In the genomic region with DNA sequence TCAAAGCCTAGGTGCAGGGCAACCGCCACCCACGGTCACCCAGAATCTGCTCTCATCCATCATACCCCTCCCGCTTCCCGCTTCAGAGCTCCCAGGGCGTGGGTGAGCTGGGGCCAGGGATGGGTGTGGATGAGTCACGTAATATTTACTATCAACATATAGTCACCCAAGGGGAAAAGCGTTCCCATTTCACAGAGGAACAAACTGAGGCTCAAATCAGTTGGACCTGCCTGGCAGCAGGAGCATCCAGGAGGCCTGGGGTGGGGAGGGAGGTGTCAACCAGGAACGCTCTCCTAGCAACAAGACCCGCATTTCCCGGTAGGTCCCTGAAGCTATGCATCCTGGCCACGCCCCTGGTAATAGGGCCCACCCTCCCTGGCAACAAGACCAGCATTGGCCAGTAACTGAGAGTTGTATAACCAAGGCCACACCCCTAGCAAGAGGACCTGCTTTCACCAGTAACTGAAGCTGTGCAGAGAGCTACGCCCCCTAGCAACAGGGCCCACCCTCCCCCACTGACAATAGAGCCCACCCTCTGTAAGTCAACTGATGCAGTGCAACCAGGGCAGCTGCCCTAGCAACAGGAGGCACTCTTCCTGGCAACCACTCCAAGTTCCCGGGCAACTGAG, we compare ENCODE assay signal across 1 cellular context.
TF ChIP-seq lines count a peak whose summit lies in the region.

No MANE protein-coding gene starts in this region.

TF ChIP-seq in HepG2, 621 proteins besides CTCF, POLR2A, EP300 and RAD21 (continues in another document):
- no peak for TF ChIP-seq ZNF780A (CRISPR knock-in tag; IDR thresholded peaks at IDR 0.05)
- peak; percentile 89 for TF ChIP-seq ZMYM3 (CRISPR knock-in tag; IDR thresholded peaks at IDR 0.05)
- no peak for TF ChIP-seq CBX2 (IDR thresholded peaks at IDR 0.05; ENCODE audit: low read depth, low read length)
- TF ChIP-seq CBX2 (CRISPR knock-in tag; IDR thresholded peaks at IDR 0.05; ENCODE audit: low read depth) = no peak
- TF ChIP-seq ZNF629 (CRISPR knock-in tag; conservative IDR thresholded peaks at IDR 0.05) = peak; percentile 98
- TF ChIP-seq, protein P1, sequence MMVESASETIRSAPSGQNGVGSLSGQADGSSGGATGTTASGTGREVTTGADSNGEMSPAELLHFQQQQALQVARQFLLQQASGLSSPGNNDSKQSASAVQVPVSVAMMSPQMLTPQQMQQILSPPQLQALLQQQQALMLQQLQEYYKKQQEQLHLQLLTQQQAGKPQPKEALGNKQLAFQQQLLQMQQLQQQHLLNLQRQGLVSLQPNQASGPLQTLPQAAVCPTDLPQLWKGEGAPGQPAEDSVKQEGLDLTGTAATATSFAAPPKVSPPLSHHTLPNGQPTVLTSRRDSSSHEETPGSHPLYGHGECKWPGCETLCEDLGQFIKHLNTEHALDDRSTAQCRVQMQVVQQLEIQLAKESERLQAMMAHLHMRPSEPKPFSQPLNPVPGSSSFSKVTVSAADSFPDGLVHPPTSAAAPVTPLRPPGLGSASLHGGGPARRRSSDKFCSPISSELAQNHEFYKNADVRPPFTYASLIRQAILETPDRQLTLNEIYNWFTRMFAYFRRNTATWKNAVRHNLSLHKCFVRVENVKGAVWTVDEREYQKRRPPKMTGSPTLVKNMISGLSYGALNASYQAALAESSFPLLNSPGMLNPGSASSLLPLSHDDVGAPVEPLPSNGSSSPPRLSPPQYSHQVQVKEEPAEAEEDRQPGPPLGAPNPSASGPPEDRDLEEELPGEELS (CRISPR knock-in tag; IDR thresholded peaks at IDR 0.05) = no peak
- TF ChIP-seq NFATC3 (CRISPR knock-in tag; IDR thresholded peaks at IDR 0.05) = no peak
- TF ChIP-seq ZNF577 (CRISPR knock-in tag; IDR thresholded peaks at IDR 0.05; ENCODE audit: borderline replicate concordance, low read depth) = no peak
- no peak for TF ChIP-seq ZSCAN9 (CRISPR knock-in tag; IDR thresholded peaks at IDR 0.05; ENCODE audit: borderline replicate concordance)
- no peak for TF ChIP-seq TEF (CRISPR knock-in tag; IDR thresholded peaks at IDR 0.05)
- TF ChIP-seq DMAP1 (CRISPR knock-in tag; IDR thresholded peaks at IDR 0.05) = no peak
- no peak for TF ChIP-seq RBFOX2 (IDR thresholded peaks at IDR 0.05; ENCODE audit: low read depth, low read length)
- no peak for TF ChIP-seq KLF11 (CRISPR knock-in tag; IDR thresholded peaks at IDR 0.05)
- no peak for TF ChIP-seq XBP1 (CRISPR knock-in tag; IDR thresholded peaks at IDR 0.05)
- TF ChIP-seq ZNF33A (CRISPR knock-in tag; IDR thresholded peaks at IDR 0.05; ENCODE audit: borderline replicate concordance) = no peak
- TF ChIP-seq NFIC (IDR thresholded peaks at IDR 0.05; ENCODE audit: low read length) = no peak
- no peak for TF ChIP-seq ZC3H4 (CRISPR knock-in tag; IDR thresholded peaks at IDR 0.05; ENCODE audit: borderline replicate concordance)
- no peak for TF ChIP-seq RARG (CRISPR knock-in tag; IDR thresholded peaks at IDR 0.05; ENCODE audit: low read depth)
- TF ChIP-seq HMGA1 (CRISPR knock-in tag; conservative IDR thresholded peaks at IDR 0.05) = no peak
- TF ChIP-seq RFX3 (CRISPR knock-in tag; IDR thresholded peaks at IDR 0.05) = no peak
- peak; percentile 90; the same call in 1 of the 2 replicates for TF ChIP-seq CHD4 (IDR thresholded peaks at IDR 0.05; ENCODE audit: borderline replicate concordance, low read length)
- TF ChIP-seq NR1H2 (CRISPR knock-in tag; IDR thresholded peaks at IDR 0.05; ENCODE audit: borderline replicate concordance, low read depth) = no peak
- TF ChIP-seq, protein P2, sequence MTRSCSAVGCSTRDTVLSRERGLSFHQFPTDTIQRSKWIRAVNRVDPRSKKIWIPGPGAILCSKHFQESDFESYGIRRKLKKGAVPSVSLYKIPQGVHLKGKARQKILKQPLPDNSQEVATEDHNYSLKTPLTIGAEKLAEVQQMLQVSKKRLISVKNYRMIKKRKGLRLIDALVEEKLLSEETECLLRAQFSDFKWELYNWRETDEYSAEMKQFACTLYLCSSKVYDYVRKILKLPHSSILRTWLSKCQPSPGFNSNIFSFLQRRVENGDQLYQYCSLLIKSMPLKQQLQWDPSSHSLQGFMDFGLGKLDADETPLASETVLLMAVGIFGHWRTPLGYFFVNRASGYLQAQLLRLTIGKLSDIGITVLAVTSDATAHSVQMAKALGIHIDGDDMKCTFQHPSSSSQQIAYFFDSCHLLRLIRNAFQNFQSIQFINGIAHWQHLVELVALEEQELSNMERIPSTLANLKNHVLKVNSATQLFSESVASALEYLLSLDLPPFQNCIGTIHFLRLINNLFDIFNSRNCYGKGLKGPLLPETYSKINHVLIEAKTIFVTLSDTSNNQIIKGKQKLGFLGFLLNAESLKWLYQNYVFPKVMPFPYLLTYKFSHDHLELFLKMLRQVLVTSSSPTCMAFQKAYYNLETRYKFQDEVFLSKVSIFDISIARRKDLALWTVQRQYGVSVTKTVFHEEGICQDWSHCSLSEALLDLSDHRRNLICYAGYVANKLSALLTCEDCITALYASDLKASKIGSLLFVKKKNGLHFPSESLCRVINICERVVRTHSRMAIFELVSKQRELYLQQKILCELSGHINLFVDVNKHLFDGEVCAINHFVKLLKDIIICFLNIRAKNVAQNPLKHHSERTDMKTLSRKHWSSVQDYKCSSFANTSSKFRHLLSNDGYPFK (CRISPR knock-in tag; IDR thresholded peaks at IDR 0.05; ENCODE audit: borderline replicate concordance) = no peak
- TF ChIP-seq SIN3A (IDR thresholded peaks at IDR 0.05; ENCODE audit: borderline replicate concordance, low read depth, low read length) = no peak
- TF ChIP-seq ZNF224 (CRISPR knock-in tag; IDR thresholded peaks at IDR 0.05) = no peak
- TF ChIP-seq, protein P3, sequence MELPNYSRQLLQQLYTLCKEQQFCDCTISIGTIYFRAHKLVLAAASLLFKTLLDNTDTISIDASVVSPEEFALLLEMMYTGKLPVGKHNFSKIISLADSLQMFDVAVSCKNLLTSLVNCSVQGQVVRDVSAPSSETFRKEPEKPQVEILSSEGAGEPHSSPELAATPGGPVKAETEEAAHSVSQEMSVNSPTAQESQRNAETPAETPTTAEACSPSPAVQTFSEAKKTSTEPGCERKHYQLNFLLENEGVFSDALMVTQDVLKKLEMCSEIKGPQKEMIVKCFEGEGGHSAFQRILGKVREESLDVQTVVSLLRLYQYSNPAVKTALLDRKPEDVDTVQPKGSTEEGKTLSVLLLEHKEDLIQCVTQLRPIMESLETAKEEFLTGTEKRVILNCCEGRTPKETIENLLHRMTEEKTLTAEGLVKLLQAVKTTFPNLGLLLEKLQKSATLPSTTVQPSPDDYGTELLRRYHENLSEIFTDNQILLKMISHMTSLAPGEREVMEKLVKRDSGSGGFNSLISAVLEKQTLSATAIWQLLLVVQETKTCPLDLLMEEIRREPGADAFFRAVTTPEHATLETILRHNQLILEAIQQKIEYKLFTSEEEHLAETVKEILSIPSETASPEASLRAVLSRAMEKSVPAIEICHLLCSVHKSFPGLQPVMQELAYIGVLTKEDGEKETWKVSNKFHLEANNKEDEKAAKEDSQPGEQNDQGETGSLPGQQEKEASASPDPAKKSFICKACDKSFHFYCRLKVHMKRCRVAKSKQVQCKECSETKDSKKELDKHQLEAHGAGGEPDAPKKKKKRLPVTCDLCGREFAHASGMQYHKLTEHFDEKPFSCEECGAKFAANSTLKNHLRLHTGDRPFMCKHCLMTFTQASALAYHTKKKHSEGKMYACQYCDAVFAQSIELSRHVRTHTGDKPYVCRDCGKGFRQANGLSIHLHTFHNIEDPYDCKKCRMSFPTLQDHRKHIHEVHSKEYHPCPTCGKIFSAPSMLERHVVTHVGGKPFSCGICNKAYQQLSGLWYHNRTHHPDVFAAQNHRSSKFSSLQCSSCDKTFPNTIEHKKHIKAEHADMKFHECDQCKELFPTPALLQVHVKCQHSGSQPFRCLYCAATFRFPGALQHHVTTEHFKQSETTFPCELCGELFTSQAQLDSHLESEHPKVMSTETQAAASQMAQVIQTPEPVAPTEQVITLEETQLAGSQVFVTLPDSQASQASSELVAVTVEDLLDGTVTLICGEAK (IDR thresholded peaks at IDR 0.05) = no peak
- TF ChIP-seq, protein P3 (CRISPR knock-in tag; IDR thresholded peaks at IDR 0.05) = no peak
- no peak for TF ChIP-seq RCOR2 (CRISPR knock-in tag; IDR thresholded peaks at IDR 0.05)
- TF ChIP-seq RFXANK (CRISPR knock-in tag; IDR thresholded peaks at IDR 0.05) = no peak
- TF ChIP-seq GABPB1 (CRISPR knock-in tag; IDR thresholded peaks at IDR 0.05) = no peak
- TF ChIP-seq POLR2G (IDR thresholded peaks at IDR 0.05; ENCODE audit: low read depth, low read length) = no peak
- no peak for TF ChIP-seq PLRG1 (conservative IDR thresholded peaks at IDR 0.05)
- TF ChIP-seq ZNF335 (CRISPR knock-in tag; IDR thresholded peaks at IDR 0.05) = no peak
- TF ChIP-seq TP53 (CRISPR knock-in tag; conservative IDR thresholded peaks at IDR 0.05) = no peak
- no peak for TF ChIP-seq ZNF704 (CRISPR knock-in tag; IDR thresholded peaks at IDR 0.05; ENCODE audit: borderline replicate concordance)
- TF ChIP-seq RBM22 (optimal IDR thresholded peaks at IDR 0.05; ENCODE audit: low read length) = no peak
- TF ChIP-seq, protein P4, sequence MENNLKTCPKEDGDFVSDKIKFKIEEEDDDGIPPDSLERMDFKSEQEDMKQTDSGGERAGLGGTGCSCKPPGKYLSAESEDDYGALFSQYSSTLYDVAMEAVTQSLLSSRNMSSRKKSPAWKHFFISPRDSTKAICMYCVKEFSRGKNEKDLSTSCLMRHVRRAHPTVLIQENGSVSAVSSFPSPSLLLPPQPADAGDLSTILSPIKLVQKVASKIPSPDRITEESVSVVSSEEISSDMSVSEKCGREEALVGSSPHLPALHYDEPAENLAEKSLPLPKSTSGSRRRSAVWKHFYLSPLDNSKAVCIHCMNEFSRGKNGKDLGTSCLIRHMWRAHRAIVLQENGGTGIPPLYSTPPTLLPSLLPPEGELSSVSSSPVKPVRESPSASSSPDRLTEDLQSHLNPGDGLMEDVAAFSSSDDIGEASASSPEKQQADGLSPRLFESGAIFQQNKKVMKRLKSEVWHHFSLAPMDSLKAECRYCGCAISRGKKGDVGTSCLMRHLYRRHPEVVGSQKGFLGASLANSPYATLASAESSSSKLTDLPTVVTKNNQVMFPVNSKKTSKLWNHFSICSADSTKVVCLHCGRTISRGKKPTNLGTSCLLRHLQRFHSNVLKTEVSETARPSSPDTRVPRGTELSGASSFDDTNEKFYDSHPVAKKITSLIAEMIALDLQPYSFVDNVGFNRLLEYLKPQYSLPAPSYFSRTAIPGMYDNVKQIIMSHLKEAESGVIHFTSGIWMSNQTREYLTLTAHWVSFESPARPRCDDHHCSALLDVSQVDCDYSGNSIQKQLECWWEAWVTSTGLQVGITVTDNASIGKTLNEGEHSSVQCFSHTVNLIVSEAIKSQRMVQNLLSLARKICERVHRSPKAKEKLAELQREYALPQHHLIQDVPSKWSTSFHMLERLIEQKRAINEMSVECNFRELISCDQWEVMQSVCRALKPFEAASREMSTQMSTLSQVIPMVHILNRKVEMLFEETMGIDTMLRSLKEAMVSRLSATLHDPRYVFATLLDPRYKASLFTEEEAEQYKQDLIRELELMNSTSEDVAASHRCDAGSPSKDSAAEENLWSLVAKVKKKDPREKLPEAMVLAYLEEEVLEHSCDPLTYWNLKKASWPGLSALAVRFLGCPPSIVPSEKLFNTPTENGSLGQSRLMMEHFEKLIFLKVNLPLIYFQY (CRISPR knock-in tag; IDR thresholded peaks at IDR 0.05; ENCODE audit: borderline replicate concordance) = no peak
- TF ChIP-seq NCOA1 (CRISPR knock-in tag; IDR thresholded peaks at IDR 0.05) = no peak
- TF ChIP-seq, protein P5, sequence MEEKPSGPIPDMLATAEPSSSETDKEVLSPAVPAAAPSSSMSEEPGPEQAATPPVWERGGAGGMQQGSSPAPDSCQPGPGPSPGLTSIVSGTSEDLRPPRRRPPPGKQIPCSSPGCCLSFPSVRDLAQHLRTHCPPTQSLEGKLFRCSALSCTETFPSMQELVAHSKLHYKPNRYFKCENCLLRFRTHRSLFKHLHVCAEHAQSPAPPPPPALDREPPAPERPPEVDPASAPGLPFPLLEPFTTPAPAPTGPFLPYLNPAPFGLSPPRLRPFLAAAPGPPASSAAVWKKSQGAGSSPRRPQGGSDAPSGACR (CRISPR knock-in tag; IDR thresholded peaks at IDR 0.05) = no peak
- TF ChIP-seq SYNCRIP (IDR thresholded peaks at IDR 0.05; ENCODE audit: insufficient read depth, low read depth, low read length) = no peak
- TF ChIP-seq ZNF549 (CRISPR knock-in tag; IDR thresholded peaks at IDR 0.05) = no peak
- no peak for TF ChIP-seq CEBPG (CRISPR knock-in tag; IDR thresholded peaks at IDR 0.05)
- no peak for TF ChIP-seq ZNF234 (CRISPR knock-in tag; conservative IDR thresholded peaks at IDR 0.05)
- no peak for TF ChIP-seq ZNF782 (CRISPR knock-in tag; IDR thresholded peaks at IDR 0.05; ENCODE audit: borderline replicate concordance)
